In the genomic region with DNA sequence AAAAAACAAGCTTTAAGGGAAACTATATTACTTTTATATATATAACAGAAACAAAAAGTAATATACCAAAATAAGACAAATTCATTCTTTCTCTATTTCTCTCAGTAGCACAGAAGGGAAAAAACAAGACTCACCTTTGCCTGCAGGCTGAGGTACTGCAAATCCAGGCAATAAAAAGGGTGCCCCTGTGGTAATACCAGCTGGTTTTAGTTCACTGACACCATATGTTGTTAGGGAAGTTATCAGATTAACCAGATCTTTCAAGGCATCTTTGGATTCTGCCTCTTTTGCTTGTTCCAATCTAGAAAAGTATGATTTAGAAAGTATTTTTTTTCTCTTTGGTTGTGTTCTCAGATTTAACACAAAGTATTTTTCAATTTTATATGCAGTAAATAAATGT, we compare ENCODE assay signal across 1 cellular context.
TF ChIP-seq lines count a peak whose summit lies in the region.

No MANE protein-coding gene starts in this region.

TF ChIP-seq in GM23338, 12 proteins besides CTCF, POLR2A, EP300 and RAD21 (continued from another document):
- TF ChIP-seq, protein P1, sequence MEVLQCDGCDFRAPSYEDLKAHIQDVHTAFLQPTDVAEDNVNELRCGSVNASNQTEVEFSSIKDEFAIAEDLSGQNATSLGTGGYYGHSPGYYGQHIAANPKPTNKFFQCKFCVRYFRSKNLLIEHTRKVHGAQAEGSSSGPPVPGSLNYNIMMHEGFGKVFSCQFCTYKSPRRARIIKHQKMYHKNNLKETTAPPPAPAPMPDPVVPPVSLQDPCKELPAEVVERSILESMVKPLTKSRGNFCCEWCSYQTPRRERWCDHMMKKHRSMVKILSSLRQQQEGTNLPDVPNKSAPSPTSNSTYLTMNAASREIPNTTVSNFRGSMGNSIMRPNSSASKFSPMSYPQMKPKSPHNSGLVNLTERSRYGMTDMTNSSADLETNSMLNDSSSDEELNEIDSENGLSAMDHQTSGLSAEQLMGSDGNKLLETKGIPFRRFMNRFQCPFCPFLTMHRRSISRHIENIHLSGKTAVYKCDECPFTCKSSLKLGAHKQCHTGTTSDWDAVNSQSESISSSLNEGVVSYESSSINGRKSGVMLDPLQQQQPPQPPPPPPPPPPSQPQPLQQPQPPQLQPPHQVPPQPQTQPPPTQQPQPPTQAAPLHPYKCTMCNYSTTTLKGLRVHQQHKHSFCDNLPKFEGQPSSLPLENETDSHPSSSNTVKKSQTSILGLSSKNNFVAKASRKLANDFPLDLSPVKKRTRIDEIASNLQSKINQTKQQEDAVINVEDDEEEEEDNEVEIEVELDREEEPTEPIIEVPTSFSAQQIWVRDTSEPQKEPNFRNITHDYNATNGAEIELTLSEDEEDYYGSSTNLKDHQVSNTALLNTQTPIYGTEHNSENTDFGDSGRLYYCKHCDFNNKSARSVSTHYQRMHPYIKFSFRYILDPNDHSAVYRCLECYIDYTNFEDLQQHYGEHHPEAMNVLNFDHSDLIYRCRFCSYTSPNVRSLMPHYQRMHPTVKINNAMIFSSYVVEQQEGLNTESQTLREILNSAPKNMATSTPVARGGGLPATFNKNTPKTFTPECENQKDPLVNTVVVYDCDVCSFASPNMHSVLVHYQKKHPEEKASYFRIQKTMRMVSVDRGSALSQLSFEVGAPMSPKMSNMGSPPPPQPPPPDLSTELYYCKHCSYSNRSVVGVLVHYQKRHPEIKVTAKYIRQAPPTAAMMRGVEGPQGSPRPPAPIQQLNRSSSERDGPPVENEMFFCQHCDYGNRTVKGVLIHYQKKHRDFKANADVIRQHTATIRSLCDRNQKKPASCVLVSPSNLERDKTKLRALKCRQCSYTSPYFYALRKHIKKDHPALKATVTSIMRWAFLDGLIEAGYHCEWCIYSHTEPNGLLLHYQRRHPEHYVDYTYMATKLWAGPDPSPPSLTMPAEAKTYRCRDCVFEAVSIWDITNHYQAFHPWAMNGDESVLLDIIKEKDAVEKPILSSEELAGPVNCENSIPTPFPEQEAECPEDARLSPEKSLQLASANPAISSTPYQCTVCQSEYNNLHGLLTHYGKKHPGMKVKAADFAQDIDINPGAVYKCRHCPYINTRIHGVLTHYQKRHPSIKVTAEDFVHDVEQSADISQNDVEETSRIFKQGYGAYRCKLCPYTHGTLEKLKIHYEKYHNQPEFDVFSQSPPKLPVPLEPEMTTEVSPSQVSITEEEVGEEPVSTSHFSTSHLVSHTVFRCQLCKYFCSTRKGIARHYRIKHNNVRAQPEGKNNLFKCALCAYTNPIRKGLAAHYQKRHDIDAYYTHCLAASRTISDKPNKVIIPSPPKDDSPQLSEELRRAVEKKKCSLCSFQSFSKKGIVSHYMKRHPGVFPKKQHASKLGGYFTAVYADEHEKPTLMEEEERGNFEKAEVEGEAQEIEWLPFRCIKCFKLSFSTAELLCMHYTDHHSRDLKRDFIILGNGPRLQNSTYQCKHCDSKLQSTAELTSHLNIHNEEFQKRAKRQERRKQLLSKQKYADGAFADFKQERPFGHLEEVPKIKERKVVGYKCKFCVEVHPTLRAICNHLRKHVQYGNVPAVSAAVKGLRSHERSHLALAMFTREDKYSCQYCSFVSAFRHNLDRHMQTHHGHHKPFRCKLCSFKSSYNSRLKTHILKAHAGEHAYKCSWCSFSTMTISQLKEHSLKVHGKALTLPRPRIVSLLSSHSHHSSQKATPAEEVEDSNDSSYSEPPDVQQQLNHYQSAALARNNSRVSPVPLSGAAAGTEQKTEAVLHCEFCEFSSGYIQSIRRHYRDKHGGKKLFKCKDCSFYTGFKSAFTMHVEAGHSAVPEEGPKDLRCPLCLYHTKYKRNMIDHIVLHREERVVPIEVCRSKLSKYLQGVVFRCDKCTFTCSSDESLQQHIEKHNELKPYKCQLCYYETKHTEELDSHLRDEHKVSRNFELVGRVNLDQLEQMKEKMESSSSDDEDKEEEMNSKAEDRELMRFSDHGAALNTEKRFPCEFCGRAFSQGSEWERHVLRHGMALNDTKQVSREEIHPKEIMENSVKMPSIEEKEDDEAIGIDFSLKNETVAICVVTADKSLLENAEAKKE (CRISPR knock-in tag; IDR thresholded peaks at IDR 0.05): no peak
- no peak for TF ChIP-seq ZNF331 (CRISPR knock-in tag; IDR thresholded peaks at IDR 0.05; ENCODE audit: low read depth)
